ENCODE assay signal across 1 cellular context in the genomic region with DNA sequence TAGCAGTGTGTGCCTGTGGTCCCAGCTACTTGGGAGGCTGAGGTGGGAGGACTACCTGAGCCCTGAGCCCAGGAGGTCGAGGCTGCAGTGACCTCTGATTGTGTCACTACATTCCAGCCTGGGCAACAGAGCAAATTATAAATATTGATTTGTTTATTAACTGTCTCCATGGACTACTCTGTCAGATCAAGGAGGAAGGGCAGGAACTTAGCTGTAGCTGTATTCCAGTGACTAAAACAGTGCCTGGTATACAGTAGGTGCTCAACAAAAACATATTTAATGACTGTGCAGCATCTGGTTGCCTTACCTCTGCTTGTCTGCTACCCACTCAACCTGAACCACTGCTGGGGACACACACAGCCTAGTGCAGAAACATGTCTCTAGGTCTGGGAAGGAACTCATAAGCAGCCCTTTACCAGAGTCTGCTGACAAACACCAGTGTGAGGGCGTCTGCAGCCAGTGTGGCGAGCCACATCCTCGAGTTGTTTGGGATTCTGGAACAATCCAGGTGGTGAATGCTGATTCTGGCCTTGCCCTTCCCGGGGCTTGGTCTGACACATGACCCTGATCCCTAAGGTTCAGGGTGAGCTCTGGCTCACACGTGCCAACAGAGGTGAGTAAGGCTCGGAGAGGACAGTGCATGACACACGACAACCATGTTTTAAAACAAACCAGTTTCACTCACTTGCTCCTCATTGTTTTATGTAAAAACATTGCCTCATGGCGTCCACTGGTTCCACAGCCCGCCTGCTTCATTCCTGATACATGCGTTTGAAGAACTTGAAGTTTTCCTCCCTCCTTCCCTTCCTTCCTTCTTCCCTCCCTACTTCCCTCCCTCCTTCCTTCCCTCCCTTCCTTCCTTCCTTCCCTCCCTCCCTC.
A peak's percentile ranks its signal among the peaks of the same experiment; 100 is the strongest.
TF ChIP-seq lines count a peak whose summit lies in the region.

No MANE protein-coding gene starts in this region.

TF ChIP-seq in HepG2, 621 proteins besides CTCF, POLR2A, EP300 and RAD21 (continued from another document and continues in another):
- TF ChIP-seq, protein P1, sequence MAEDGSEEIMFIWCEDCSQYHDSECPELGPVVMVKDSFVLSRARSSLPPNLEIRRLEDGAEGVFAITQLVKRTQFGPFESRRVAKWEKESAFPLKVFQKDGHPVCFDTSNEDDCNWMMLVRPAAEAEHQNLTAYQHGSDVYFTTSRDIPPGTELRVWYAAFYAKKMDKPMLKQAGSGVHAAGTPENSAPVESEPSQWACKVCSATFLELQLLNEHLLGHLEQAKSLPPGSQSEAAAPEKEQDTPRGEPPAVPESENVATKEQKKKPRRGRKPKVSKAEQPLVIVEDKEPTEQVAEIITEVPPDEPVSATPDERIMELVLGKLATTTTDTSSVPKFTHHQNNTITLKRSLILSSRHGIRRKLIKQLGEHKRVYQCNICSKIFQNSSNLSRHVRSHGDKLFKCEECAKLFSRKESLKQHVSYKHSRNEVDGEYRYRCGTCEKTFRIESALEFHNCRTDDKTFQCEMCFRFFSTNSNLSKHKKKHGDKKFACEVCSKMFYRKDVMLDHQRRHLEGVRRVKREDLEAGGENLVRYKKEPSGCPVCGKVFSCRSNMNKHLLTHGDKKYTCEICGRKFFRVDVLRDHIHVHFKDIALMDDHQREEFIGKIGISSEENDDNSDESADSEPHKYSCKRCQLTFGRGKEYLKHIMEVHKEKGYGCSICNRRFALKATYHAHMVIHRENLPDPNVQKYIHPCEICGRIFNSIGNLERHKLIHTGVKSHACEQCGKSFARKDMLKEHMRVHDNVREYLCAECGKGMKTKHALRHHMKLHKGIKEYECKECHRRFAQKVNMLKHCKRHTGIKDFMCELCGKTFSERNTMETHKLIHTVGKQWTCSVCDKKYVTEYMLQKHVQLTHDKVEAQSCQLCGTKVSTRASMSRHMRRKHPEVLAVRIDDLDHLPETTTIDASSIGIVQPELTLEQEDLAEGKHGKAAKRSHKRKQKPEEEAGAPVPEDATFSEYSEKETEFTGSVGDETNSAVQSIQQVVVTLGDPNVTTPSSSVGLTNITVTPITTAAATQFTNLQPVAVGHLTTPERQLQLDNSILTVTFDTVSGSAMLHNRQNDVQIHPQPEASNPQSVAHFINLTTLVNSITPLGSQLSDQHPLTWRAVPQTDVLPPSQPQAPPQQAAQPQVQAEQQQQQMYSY (CRISPR knock-in tag; IDR thresholded peaks at IDR 0.05) = no peak
- TF ChIP-seq ZNF430 (CRISPR knock-in tag; IDR thresholded peaks at IDR 0.05) (peak; percentile 62; the same call in 1 of the 2 replicates), SP5 (CRISPR knock-in tag; IDR thresholded peaks at IDR 0.05; ENCODE audit: borderline replicate concordance, low read depth) (no peak; the same call in 1 of the 2 replicates), BRD4 (CRISPR knock-in tag; IDR thresholded peaks at IDR 0.05) (peak; percentile 66; the same call in 1 of the 2 replicates), ZNF234 (CRISPR knock-in tag; conservative IDR thresholded peaks at IDR 0.05) (no peak), HDAC1 (CRISPR knock-in tag; IDR thresholded peaks at IDR 0.05) (peak; percentile 51; the same call in 1 of the 2 replicates), SRSF4 (IDR thresholded peaks at IDR 0.05; ENCODE audit: low read depth, low read length, poor library complexity, severe bottlenecking) (no peak), IKZF4 (CRISPR knock-in tag; IDR thresholded peaks at IDR 0.05; ENCODE audit: borderline replicate concordance, low read depth, not compliant biosample characterization) (peak; percentile 58), ETV5 (CRISPR knock-in tag; IDR thresholded peaks at IDR 0.05; ENCODE audit: borderline replicate concordance) (no peak), MEIS2 (CRISPR knock-in tag; IDR thresholded peaks at IDR 0.05) (peak; percentile 39; the same call in 1 of the 2 replicates), SALL1 (CRISPR knock-in tag; IDR thresholded peaks at IDR 0.05) (peak; percentile 83), HOXA3 (CRISPR knock-in tag; IDR thresholded peaks at IDR 0.05) (peak; percentile 47), NFKBIZ (CRISPR knock-in tag; IDR thresholded peaks at IDR 0.05) (no peak), PHF21A (CRISPR knock-in tag; IDR thresholded peaks at IDR 0.05) (peak; percentile 35; the same call in 1 of the 2 replicates), RARG (CRISPR knock-in tag; IDR thresholded peaks at IDR 0.05; ENCODE audit: low read depth) (0 out of 2 replicates have a peak, but pooled peaks have one; percentile 15), HOXD1 (CRISPR knock-in tag; IDR thresholded peaks at IDR 0.05) (peak; percentile 74; the same call in 1 of the 2 replicates), MTA1 (CRISPR knock-in tag; IDR thresholded peaks at IDR 0.05; ENCODE audit: borderline replicate concordance) (peak; percentile 88; the same call in 1 of the 2 replicates), ZNF607 (CRISPR knock-in tag; IDR thresholded peaks at IDR 0.05; ENCODE audit: borderline replicate concordance) (peak; percentile 92; the same call in 1 of the 2 replicates), NFRKB (IDR thresholded peaks at IDR 0.05) (no peak), CHCHD3 (CRISPR knock-in tag; IDR thresholded peaks at IDR 0.05) (no peak), ZNF484 (CRISPR knock-in tag; IDR thresholded peaks at IDR 0.05; ENCODE audit: borderline replicate concordance, low read depth) (no peak), ZNF589 (CRISPR knock-in tag; conservative IDR thresholded peaks at IDR 0.05) (0 out of 2 replicates have a peak, but pooled peaks have one; percentile 70), JUN (CRISPR knock-in tag; IDR thresholded peaks at IDR 0.05) (peak; percentile 36; the same call in 1 of the 2 replicates), ZNF605 (CRISPR knock-in tag; IDR thresholded peaks at IDR 0.05) (peak; percentile 49), ZNF83 (CRISPR knock-in tag; IDR thresholded peaks at IDR 0.05; ENCODE audit: borderline replicate concordance) (0 out of 2 replicates have a peak, but pooled peaks have one; percentile 7), ZKSCAN8 (CRISPR knock-in tag; IDR thresholded peaks at IDR 0.05; ENCODE audit: borderline replicate concordance) (peak; percentile 100), SP1 (IDR thresholded peaks at IDR 0.05) (no peak), SP1 (CRISPR knock-in tag; IDR thresholded peaks at IDR 0.05) (no peak; the same call in 1 of the 2 replicates), FIP1L1 (IDR thresholded peaks at IDR 0.05; ENCODE audit: borderline replicate concordance, insufficient read depth, low read depth, low read length) (no peak), KAT7 (CRISPR knock-in tag; IDR thresholded peaks at IDR 0.05; ENCODE audit: borderline replicate concordance) (no peak), WIZ (CRISPR knock-in tag; IDR thresholded peaks at IDR 0.05) (0 out of 2 replicates have a peak, but pooled peaks have one; percentile 51), ZNF124 (CRISPR knock-in tag; IDR thresholded peaks at IDR 0.05) (no peak), MED13 (CRISPR knock-in tag; IDR thresholded peaks at IDR 0.05) (no peak), HCFC1 (IDR thresholded peaks at IDR 0.05; ENCODE audit: low read depth, low read length) (no peak; the same call in 1 of the 2 replicates)
- TF ChIP-seq, protein P2, sequence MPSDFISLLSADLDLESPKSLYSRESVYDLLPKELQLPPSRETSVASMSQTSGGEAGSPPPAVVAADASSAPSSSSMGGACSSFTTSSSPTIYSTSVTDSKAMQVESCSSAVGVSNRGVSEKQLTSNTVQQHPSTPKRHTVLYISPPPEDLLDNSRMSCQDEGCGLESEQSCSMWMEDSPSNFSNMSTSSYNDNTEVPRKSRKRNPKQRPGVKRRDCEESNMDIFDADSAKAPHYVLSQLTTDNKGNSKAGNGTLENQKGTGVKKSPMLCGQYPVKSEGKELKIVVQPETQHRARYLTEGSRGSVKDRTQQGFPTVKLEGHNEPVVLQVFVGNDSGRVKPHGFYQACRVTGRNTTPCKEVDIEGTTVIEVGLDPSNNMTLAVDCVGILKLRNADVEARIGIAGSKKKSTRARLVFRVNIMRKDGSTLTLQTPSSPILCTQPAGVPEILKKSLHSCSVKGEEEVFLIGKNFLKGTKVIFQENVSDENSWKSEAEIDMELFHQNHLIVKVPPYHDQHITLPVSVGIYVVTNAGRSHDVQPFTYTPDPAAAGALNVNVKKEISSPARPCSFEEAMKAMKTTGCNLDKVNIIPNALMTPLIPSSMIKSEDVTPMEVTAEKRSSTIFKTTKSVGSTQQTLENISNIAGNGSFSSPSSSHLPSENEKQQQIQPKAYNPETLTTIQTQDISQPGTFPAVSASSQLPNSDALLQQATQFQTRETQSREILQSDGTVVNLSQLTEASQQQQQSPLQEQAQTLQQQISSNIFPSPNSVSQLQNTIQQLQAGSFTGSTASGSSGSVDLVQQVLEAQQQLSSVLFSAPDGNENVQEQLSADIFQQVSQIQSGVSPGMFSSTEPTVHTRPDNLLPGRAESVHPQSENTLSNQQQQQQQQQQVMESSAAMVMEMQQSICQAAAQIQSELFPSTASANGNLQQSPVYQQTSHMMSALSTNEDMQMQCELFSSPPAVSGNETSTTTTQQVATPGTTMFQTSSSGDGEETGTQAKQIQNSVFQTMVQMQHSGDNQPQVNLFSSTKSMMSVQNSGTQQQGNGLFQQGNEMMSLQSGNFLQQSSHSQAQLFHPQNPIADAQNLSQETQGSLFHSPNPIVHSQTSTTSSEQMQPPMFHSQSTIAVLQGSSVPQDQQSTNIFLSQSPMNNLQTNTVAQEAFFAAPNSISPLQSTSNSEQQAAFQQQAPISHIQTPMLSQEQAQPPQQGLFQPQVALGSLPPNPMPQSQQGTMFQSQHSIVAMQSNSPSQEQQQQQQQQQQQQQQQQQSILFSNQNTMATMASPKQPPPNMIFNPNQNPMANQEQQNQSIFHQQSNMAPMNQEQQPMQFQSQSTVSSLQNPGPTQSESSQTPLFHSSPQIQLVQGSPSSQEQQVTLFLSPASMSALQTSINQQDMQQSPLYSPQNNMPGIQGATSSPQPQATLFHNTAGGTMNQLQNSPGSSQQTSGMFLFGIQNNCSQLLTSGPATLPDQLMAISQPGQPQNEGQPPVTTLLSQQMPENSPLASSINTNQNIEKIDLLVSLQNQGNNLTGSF (CRISPR knock-in tag; IDR thresholded peaks at IDR 0.05) = 0 out of 2 replicates have a peak, but pooled peaks have one; percentile 70
- TF ChIP-seq, protein P3, sequence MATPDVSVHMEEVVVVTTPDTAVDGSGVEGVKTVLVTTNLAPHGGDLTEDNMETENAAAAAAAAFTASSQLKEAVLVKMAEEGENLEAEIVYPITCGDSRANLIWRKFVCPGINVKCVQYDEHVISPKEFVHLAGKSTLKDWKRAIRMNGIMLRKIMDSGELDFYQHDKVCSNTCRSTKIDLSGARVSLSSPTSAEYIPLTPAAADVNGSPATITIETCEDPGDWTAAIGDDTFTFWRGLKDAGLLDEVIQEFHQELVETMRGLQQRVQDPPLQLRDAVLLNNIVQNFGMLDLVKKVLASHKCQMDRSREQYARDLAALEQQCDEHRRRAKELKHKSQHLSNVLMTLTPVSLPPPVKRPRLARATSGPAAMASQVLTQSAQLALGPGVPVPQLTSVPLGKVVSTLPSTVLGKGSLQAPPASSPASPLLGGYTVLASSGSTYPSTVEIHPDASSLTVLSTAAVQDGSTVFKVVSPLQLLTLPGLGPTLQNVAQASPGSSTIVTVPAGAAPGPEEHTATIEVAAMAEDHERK (CRISPR knock-in tag; IDR thresholded peaks at IDR 0.05; ENCODE audit: low read depth) = no peak
- TF ChIP-seq, protein P4, sequence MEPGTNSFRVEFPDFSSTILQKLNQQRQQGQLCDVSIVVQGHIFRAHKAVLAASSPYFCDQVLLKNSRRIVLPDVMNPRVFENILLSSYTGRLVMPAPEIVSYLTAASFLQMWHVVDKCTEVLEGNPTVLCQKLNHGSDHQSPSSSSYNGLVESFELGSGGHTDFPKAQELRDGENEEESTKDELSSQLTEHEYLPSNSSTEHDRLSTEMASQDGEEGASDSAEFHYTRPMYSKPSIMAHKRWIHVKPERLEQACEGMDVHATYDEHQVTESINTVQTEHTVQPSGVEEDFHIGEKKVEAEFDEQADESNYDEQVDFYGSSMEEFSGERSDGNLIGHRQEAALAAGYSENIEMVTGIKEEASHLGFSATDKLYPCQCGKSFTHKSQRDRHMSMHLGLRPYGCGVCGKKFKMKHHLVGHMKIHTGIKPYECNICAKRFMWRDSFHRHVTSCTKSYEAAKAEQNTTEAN (CRISPR knock-in tag; conservative IDR thresholded peaks at IDR 0.05) = peak; percentile 19; the same call in 1 of the 2 replicates
- TF ChIP-seq, protein P5, sequence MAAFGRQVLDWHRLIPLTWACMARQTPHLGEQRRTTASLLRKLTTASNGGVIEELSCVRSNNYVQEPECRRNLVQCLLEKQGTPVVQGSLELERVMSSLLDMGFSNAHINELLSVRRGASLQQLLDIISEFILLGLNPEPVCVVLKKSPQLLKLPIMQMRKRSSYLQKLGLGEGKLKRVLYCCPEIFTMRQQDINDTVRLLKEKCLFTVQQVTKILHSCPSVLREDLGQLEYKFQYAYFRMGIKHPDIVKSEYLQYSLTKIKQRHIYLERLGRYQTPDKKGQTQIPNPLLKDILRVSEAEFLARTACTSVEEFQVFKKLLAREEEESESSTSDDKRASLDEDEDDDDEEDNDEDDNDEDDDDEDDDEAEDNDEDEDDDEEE (CRISPR knock-in tag; IDR thresholded peaks at IDR 0.05) = peak; percentile 86; the same call in 1 of the 2 replicates
- TF ChIP-seq, protein P6, sequence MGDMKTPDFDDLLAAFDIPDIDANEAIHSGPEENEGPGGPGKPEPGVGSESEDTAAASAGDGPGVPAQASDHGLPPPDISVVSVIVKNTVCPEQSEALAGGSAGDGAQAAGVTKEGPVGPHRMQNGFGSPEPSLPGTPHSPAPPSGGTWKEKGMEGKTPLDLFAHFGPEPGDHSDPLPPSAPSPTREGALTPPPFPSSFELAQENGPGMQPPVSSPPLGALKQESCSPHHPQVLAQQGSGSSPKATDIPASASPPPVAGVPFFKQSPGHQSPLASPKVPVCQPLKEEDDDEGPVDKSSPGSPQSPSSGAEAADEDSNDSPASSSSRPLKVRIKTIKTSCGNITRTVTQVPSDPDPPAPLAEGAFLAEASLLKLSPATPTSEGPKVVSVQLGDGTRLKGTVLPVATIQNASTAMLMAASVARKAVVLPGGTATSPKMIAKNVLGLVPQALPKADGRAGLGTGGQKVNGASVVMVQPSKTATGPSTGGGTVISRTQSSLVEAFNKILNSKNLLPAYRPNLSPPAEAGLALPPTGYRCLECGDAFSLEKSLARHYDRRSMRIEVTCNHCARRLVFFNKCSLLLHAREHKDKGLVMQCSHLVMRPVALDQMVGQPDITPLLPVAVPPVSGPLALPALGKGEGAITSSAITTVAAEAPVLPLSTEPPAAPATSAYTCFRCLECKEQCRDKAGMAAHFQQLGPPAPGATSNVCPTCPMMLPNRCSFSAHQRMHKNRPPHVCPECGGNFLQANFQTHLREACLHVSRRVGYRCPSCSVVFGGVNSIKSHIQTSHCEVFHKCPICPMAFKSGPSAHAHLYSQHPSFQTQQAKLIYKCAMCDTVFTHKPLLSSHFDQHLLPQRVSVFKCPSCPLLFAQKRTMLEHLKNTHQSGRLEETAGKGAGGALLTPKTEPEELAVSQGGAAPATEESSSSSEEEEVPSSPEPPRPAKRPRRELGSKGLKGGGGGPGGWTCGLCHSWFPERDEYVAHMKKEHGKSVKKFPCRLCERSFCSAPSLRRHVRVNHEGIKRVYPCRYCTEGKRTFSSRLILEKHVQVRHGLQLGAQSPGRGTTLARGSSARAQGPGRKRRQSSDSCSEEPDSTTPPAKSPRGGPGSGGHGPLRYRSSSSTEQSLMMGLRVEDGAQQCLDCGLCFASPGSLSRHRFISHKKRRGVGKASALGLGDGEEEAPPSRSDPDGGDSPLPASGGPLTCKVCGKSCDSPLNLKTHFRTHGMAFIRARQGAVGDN (CRISPR knock-in tag; IDR thresholded peaks at IDR 0.05) = peak; percentile 97
- TF ChIP-seq, protein P7, sequence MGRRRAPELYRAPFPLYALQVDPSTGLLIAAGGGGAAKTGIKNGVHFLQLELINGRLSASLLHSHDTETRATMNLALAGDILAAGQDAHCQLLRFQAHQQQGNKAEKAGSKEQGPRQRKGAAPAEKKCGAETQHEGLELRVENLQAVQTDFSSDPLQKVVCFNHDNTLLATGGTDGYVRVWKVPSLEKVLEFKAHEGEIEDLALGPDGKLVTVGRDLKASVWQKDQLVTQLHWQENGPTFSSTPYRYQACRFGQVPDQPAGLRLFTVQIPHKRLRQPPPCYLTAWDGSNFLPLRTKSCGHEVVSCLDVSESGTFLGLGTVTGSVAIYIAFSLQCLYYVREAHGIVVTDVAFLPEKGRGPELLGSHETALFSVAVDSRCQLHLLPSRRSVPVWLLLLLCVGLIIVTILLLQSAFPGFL (CRISPR knock-in tag; IDR thresholded peaks at IDR 0.05) = no peak
